1 cellular context compared by ENCODE assay signal in genomic region chr6:160300076-160300695, GRCh38.
TF ChIP-seq lines count a peak whose summit lies in the region.

No MANE protein-coding gene starts in this region.

TF ChIP-seq in HCT116, 20 proteins besides CTCF, POLR2A, EP300 and RAD21:
- TF ChIP-seq SP1 (IDR thresholded peaks at IDR 0.05; ENCODE audit: low read depth) (no peak), SIN3A (IDR thresholded peaks at IDR 0.05; ENCODE audit: low read depth) (no peak), ZFX (IDR thresholded peaks at IDR 0.05) (no peak), MAX (IDR thresholded peaks at IDR 0.05) (no peak), YY1 (IDR thresholded peaks at IDR 0.05; ENCODE audit: extremely low read depth, insufficient replicate concordance, low read depth, low read length) (no peak), EGR1 (IDR thresholded peaks at IDR 0.05; ENCODE audit: low read depth) (no peak), SRF (IDR thresholded peaks at IDR 0.05; ENCODE audit: low read depth) (no peak), EZH2phosphoT487 (IDR thresholded peaks at IDR 0.05; ENCODE audit: borderline replicate concordance) (no peak), CBX3 (IDR thresholded peaks at IDR 0.05; ENCODE audit: low read depth) (no peak), TCF7L2 (IDR thresholded peaks at IDR 0.05; ENCODE audit: borderline replicate concordance, extremely low read depth, insufficient read depth, insufficient read length) (no peak), ATF3 (IDR thresholded peaks at IDR 0.05) (no peak), CEBPB (IDR thresholded peaks at IDR 0.05; ENCODE audit: low read depth) (no peak), EZH2 (IDR thresholded peaks at IDR 0.05) (no peak), FOSL1 (IDR thresholded peaks at IDR 0.05; ENCODE audit: low read depth) (no peak), POLR2AphosphoS5 (IDR thresholded peaks at IDR 0.05; ENCODE audit: low read depth, low read length) (no peak), ZNF274 (IDR thresholded peaks at IDR 0.05; ENCODE audit: low read depth, low read length) (no peak), REST (IDR thresholded peaks at IDR 0.05; ENCODE audit: low read depth) (no peak), JUND (IDR thresholded peaks at IDR 0.05) (no peak)
